ENCODE assay signal across 8 cellular contexts in the genomic region with DNA sequence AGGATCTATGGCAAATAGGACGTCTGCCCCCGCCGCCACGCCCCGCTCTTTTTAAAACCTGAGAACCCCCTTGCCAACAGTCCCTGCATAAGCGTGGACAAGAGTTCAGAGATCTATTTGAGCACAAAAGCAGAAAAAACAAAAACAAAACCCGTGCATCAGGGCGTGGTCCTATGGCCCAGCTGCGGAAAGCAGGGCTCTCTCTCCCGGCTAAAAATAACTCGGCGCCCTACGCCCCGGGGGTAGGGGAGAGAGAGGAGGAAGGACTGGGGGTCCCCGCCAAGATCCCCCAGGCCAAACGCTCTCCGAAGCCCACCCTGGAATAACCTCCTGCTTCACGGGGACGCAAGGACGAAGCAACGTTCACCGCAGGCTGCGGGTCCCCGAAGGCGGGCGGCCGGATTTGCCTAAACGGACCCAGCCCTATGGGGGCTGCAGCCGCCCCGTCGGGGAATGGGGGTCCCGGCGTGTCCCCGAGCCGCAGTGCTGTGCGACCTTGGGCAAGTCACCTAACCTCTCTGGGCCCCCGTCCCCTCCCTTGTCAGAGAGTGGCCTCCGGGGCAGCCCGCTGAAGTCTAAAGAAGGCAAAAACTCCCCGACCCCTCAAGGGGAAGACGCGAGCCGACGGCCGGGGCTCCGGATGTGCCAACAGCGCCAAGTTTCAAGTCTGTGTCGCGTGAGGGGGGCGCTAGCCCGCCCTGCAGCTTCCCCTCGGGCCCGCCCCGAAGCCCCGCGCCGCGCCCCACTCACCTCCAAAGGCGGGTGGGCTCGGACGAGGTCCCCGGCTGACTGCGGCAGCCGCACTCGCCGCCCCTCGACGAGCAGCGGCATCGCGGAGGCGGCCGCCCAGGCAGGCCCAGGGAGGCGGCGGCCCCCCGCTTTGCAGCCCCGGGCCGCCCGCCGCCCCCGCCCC. TPM values are rescaled to one million over a fixed set of nuclear protein-coding genes. Genes with fewer than 3 reads are reported as not detected.
DNase-seq lines count a peak whose midpoint lies in the region; ATAC-seq and TF ChIP-seq lines count a peak whose summit lies in the region.

No MANE protein-coding gene starts in this region.

- no peaks in the 10 kb centered on the region for H3K9me3 Mint-ChIP-seq in CD8-positive, alpha-beta T cell
- H3K9me3 Mint-ChIP-seq in central memory CD8-positive, alpha-beta T cell, result no peaks in the 10 kb centered on the region

- POLR2A ChIA-PET in CD8-positive, alpha-beta T cell (lab: Charles Lee), result interaction anchor here (0.6 to 0.8 kb wide), 2 partner anchors 20 to 38 kb away, joined by 3 to 4 read pairs; a partner anchor contains a TSS
- POLR2A ChIA-PET in RWPE1 (lab: Yijun Ruan, JAX; ENCODE audit: low non-redundant PET), result no interaction called here

- H3K27me3 Mint-ChIP-seq in CD8-positive, alpha-beta T cell (ENCODE audit: low read depth), result no peaks in the 10 kb centered on the region
- no peaks in the 10 kb centered on the region for H3K27me3 Mint-ChIP-seq in central memory CD8-positive, alpha-beta T cell

- peaks cover 16% of the 10 kb centered on the region for H3K36me3 Mint-ChIP-seq in CD8-positive, alpha-beta T cell
- H3K36me3 Mint-ChIP-seq in central memory CD8-positive, alpha-beta T cell (ENCODE audit: insufficient read depth), result peaks cover 7% of the 10 kb centered on the region

- intact Hi-C loops in CD8-positive, alpha-beta T cell (cut with DNase I, micrococcal nuclease), result loop anchor here (1.0 to 10.0 kb wide), 8 partner anchors 15 to 768 kb away; a partner anchor contains a TSS

- DNase-seq in CD8-positive, alpha-beta T cell, result peak in 4 of 7 experiments; percentile 62 to 86 (median 76)
- DNase-seq in RWPE1 (ENCODE audit: low spot score) (peak; percentile 14), lung microvascular endothelial cell (ENCODE audit: low read depth in 2 of 2) (peak; percentile 36 to 66), cortex of kidney (lab: John Stamatoyannopoulos, UW) (no peak)
- peak; percentile 69 to 75 for DNase-seq in central memory CD8-positive, alpha-beta T cell (ENCODE audit: low spot score in 2 of 2)
- DNase-seq in stimulated activated naive CD8-positive, alpha-beta T cell treated with anti-CD3 and anti-CD28 coated beads, Interleukin-15, Interleukin-2, amounts not matched to agents 100 U/mL and 50 U/mL, for 24 hours, result peak; percentile 73

- ATAC-seq in CD8-positive, alpha-beta T cell, result peak; percentile 75
- ATAC-seq in GM19025 (IDR thresholded peaks at IDR 0.05; ENCODE audit: low read depth, unreplicated experiment) (peak; percentile 45), HG03108 (IDR thresholded peaks at IDR 0.05; ENCODE audit: unreplicated experiment) (peak; percentile 64)
- peak; percentile 82 for ATAC-seq in central memory CD8-positive, alpha-beta T cell (replicated peaks; ENCODE audit: extremely low read depth, poor library complexity, severe bottlenecking)
- peak; percentile 67 for ATAC-seq in stimulated activated naive CD8-positive, alpha-beta T cell treated with anti-CD3 and anti-CD28 coated beads, Interleukin-15, Interleukin-2, amounts not matched to agents 100 U/mL and 50 U/mL, for 24 hours

- H3K4me1 Mint-ChIP-seq in CD8-positive, alpha-beta T cell (ENCODE audit: low read depth), result peaks cover 16% of the 10 kb centered on the region
- peaks cover 15% of the 10 kb centered on the region for H3K4me1 Mint-ChIP-seq in central memory CD8-positive, alpha-beta T cell

- peak overlapping the region; percentile 70 for H3K27ac Mint-ChIP-seq in CD8-positive, alpha-beta T cell
- no peak overlapping the region for H3K27ac Mint-ChIP-seq in central memory CD8-positive, alpha-beta T cell (ENCODE audit: low read depth)

- H3K27ac ChIP-seq in CD8-positive, alpha-beta T cell (ENCODE audit: low read depth, low read length), result peak overlapping the region; percentile 68
- peak overlapping the region; percentile 79 for H3K27ac ChIP-seq in RWPE1

- no peaks in the 10 kb centered on the region for H3K9me3 ChIP-seq in CD8-positive, alpha-beta T cell (ENCODE audit: low read length)

- H3K4me1 ChIP-seq in CD8-positive, alpha-beta T cell (ENCODE audit: insufficient read depth, low read length), result peaks cover 14% of the 10 kb centered on the region

- no peaks in the 10 kb centered on the region for H3K27me3 ChIP-seq in CD8-positive, alpha-beta T cell (ENCODE audit: insufficient read depth, low read length)

- CTCF ChIA-PET in CD8-positive, alpha-beta T cell (lab: Charles Lee), result interaction anchor here (1.0 to 2.0 kb wide), 2 partner anchors 11 to 74 kb away, joined by 3 to 4 read pairs; no protein-coding TSS in a partner anchor
- CTCF ChIA-PET in RWPE1 (lab: Yijun Ruan, JAX), result no interaction called here

- peak overlapping the region; percentile 87 for H3K4me3 Mint-ChIP-seq in CD8-positive, alpha-beta T cell
- H3K4me3 Mint-ChIP-seq in central memory CD8-positive, alpha-beta T cell, result peak overlapping the region; percentile 82

- TF ChIP-seq CTCF in CD8-positive, alpha-beta T cell (IDR thresholded peaks at IDR 0.05), result peak; percentile 32
- TF ChIP-seq CTCF in RWPE1 (conservative IDR thresholded peaks at IDR 0.05; ENCODE audit: low read depth), result 0 out of 2 replicates have a peak, but pooled peaks have one; percentile 20

- peaks cover 14% of the 10 kb centered on the region for H3K36me3 ChIP-seq in CD8-positive, alpha-beta T cell (ENCODE audit: insufficient read depth, low read length)

- peak overlapping the region; percentile 94 for H3K4me3 ChIP-seq in CD8-positive, alpha-beta T cell (ENCODE audit: low read depth, low read length)

RNA-seq across cellular contexts. Expression of a gene that starts 0.5 kb away (rescaled TPM):
- 10 to 100 TPM; 22.8 to 23.3 TPM for total RNA-seq in CD8-positive, alpha-beta T cell
- total RNA-seq in lung microvascular endothelial cell, result 146 and 282 TPM in 2 replicates

RNA-seq across cellular contexts. Expression of a gene that starts 38.7 kb away (rescaled TPM):
- 10 to 100 TPM; 47.8 to 48.3 TPM for total RNA-seq in CD8-positive, alpha-beta T cell
- 20.9 and 33.1 TPM in 2 replicates for total RNA-seq in lung microvascular endothelial cell
